In the genomic region with DNA sequence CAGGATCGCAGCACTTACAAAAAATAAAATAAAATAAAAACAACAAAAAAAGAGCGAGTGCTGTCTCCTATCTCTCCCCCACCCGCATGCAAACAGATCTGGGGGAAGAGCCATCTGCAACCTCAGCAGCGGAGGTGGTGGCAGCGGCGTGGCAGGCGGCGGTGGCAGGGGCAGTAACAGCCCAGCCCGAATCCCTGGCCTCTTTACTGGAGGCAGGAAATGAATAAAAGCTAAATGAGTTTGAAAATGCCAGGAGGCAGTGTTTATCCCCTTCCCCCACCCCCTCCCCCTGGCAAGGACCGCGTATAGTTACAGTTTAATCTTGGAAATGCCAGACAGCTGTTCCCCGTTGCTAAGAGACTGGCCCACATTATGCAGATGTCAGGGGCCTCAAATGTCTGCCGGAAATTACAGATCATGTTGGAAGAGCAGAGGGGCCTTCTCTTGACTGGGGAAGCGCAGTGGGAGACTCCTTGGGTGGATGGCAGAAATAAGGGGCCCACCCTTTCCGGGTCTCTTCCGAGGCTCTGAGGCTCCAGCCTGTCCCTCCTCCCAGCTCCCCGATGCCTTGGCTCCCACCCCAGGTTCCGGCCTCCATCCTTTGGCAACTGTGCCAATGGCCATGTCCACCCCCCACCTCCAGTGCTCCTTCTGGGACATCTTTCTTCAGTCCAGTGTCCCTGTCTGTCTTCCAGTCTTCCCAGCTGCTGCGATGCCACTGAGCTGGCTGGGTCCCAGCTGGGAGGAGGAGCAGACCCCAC, we compare ENCODE assay signal across 8 cellular contexts.
DNase-seq lines count a peak whose midpoint lies in the region; ATAC-seq lines count a peak whose summit lies in the region.

No MANE protein-coding gene starts in this region.

- DNase-seq in AG20443 (ENCODE audit: low spot score) (peak; percentile 59), HK-2 (ENCODE audit: unreplicated experiment) (peak; percentile 75), NOMO-1 treated with dmso at 0.1 percent for 144 hours (lab: John Stamatoyannopoulos, UW; ENCODE audit: unreplicated experiment) (peak; percentile 16), caudate nucleus (lab: John Stamatoyannopoulos, UW) (peak in 19 of 61 donors; percentile 15 to 74 (median 44)), left lobe of liver (ENCODE audit: low spot score) (peak; percentile 62), iPS-NIHi7 (ENCODE audit: extremely low spot score) (no peak)
- DNase-seq in stimulated activated naive CD8-positive, alpha-beta T cell treated with anti-CD3 and anti-CD28 coated beads, Interleukin-15, amount 100 ng/mL, for 72 hours, result peak in 1 of 2 donors; percentile 38
- no peak for DNase-seq in activated effector memory CD4-positive, alpha-beta T cell treated with anti-CD3 and anti-CD28 coated beads, Interleukin-2, amount 50 U/mL, for 16 hours

- peak; percentile 40 for ATAC-seq in left lobe of liver
- peak; percentile 80 for ATAC-seq in stimulated activated naive CD8-positive, alpha-beta T cell treated with anti-CD3 and anti-CD28 coated beads, Interleukin-15, amount 100 ng/mL, for 72 hours

- H3K27ac Mint-ChIP-seq in stimulated activated naive CD8-positive, alpha-beta T cell treated with anti-CD3 and anti-CD28 coated beads, Interleukin-15, amount 100 ng/mL, for 72 hours, result peak overlapping the region; percentile 93

- H3K4me3 Mint-ChIP-seq in stimulated activated naive CD8-positive, alpha-beta T cell treated with anti-CD3 and anti-CD28 coated beads, Interleukin-15, amount 100 ng/mL, for 72 hours, result peak overlapping the region; percentile 67 to 69

- H3K4me1 Mint-ChIP-seq in stimulated activated naive CD8-positive, alpha-beta T cell treated with anti-CD3 and anti-CD28 coated beads, Interleukin-15, amount 100 ng/mL, for 72 hours, result peaks cover 67% of the 10 kb centered on the region

- peak overlapping the region; percentile 80 for H3K27ac ChIP-seq in caudate nucleus (ENCODE audit: low read depth, low read length)

- H3K27me3 Mint-ChIP-seq in stimulated activated naive CD8-positive, alpha-beta T cell treated with anti-CD3 and anti-CD28 coated beads, Interleukin-15, amount 100 ng/mL, for 72 hours, result peaks cover 7% of the 10 kb centered on the region

- H3K9me3 Mint-ChIP-seq in stimulated activated naive CD8-positive, alpha-beta T cell treated with anti-CD3 and anti-CD28 coated beads, Interleukin-15, amount 100 ng/mL, for 72 hours, result no peaks in the 10 kb centered on the region

Comparison
In these comparisons a context has a peak if more than half of its experiments do, and no peak if none do; other contexts are left out.
1. DNase-seq: peak in AG20443 (single experiment), HK-2 (single experiment), NOMO-1 treated with dmso at 0.1 percent for 144 hours (single experiment) and left lobe of liver (single experiment); none in iPS-NIHi7 (single experiment) and activated effector memory CD4-positive, alpha-beta T cell treated with anti-CD3 and anti-CD28 coated beads, Interleukin-2, amount 50 U/mL, for 16 hours (single experiment).